In the genomic region with DNA sequence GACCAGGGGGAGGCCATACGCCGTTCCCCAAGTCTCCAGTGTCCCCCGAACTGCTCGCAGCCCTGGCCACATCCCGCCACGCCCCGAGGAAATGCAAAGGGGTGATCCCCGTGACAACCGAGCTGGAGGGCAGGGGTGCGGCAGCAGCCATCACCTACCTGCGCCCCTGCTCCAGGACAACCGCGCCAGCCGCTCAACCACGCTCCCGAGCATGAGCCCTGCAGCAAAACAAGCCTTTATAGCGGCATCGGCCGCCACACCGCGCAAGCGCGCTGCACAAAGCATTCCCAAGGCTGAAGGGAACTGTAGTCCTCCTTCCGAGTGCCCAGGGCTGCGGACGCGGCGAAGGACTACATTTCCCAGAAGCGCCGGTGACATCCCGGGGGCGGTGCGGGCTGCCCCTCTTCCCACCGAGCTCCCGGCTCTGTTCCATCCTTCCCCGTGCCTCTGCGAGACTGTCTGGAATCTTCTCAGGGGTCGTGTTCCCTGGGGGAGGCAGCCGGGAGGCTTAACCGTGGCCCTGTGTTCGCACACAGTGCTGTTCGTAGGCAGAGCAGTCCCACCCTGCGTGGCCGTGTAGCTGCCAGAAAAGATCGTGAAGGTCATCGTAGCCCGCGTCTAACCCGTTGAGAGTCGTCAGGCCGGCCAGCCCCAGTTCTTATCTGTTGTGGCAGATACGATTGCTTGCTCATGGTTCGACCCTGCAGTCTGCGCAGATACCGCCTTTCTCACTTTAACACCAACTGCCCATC, we compare ENCODE assay signal across 8 cellular contexts. TPM values are rescaled to one million over a fixed set of nuclear protein-coding genes. Genes with fewer than 3 reads are reported as not detected.
DNase-seq lines count a peak whose midpoint lies in the region; ATAC-seq and TF ChIP-seq lines count a peak whose summit lies in the region.

A gene (minus strand): TSS at position 213 of the 752 bp plus-strand sequence. CDS start 3,492 bp downstream, outside the sequence.

- no peaks in the 10 kb centered on the region for H3K9me3 ChIP-seq in ovary
- no peaks in the 10 kb centered on the region for H3K9me3 ChIP-seq in thyroid gland

- peaks cover 0 to 4% of the 10 kb centered on the region in 2 donors for H3K36me3 Mint-ChIP-seq in activated naive CD4-positive, alpha-beta T cell treated with anti-CD3 and anti-CD28 coated beads, Interleukin-2, amount 50 U/mL, for 72 hours

- H3K27ac ChIP-seq in ovary: peak within 1 kb of the TSS; percentile 11 to 73
- peak within 1 kb of the TSS; percentile 10 to 79 (median 63) for H3K27ac ChIP-seq in thyroid gland

- TF ChIP-seq EP300 in ovary (IDR thresholded peaks at IDR 0.05): no peak

- intact Hi-C loops in head of caudate nucleus (cut with DNase I) (loop anchor here (5.0 to 10.0 kb wide), 2 partner anchors 117 to 121 kb away; a partner anchor contains a TSS), ovary (cut with DNase I) (loop anchor here in 2 of 4 donors (5.0 kb wide), 2 partner anchors 121 to 224 kb away; no protein-coding TSS in a partner anchor), thyroid gland (cut with DNase I) (loop anchor here (2.0 to 10.0 kb wide), 2 partner anchors 121 to 137 kb away; a partner anchor contains a TSS)

- TF ChIP-seq POLR2A in ovary (IDR thresholded peaks at IDR 0.05) (no peak), thyroid gland (IDR thresholded peaks at IDR 0.05) (peak in 1 of 2 donors; percentile 52)

- WGBS in ovary, 3 donors: 0% methylated on average over 45 to 55 of the region's 55 CpGs
- WGBS in thyroid gland, 2 donors: 1% methylated on average over 32 to 47 of the region's 55 CpGs

- DNase-seq in NCI-H1048 (lab: John Stamatoyannopoulos, UW) (peak; percentile 87), SKM-1 (lab: John Stamatoyannopoulos, UW; ENCODE audit: unreplicated experiment) (peak; percentile 83), head of caudate nucleus (peak; percentile 91 to 99 (median 97)), ovary (peak; percentile 89 to 94 (median 91)), thyroid gland (peak; percentile 91)
- peak; percentile 77 to 79 for DNase-seq in activated naive CD4-positive, alpha-beta T cell treated with anti-CD3 and anti-CD28 coated beads, Interleukin-2, amount 50 U/mL, for 72 hours (ENCODE audit: low spot score in 2 of 2)

- ATAC-seq in HG02588 (IDR thresholded peaks at IDR 0.05; ENCODE audit: unreplicated experiment): peak; percentile 97
- ATAC-seq in activated naive CD4-positive, alpha-beta T cell treated with anti-CD3 and anti-CD28 coated beads, Interleukin-2, amount 50 U/mL, for 72 hours: peak; percentile 92 to 94

- peak within 1 kb of the TSS; percentile 74 for H3K4me3 ChIP-seq in GM08714 (ENCODE audit: low read length)
- peak within 1 kb of the TSS; percentile 100 for H3K4me3 ChIP-seq in ovary
- H3K4me3 ChIP-seq in thyroid gland (replicated peaks in 1 of 3): peak within 1 kb of the TSS; percentile 97

- H3K9me3 Mint-ChIP-seq in activated naive CD4-positive, alpha-beta T cell treated with anti-CD3 and anti-CD28 coated beads, Interleukin-2, amount 50 U/mL, for 72 hours: no peaks in the 10 kb centered on the region

- no peaks in the 10 kb centered on the region for H3K36me3 ChIP-seq in ovary
- no peaks in the 10 kb centered on the region for H3K36me3 ChIP-seq in thyroid gland

- H3K27ac Mint-ChIP-seq in activated naive CD4-positive, alpha-beta T cell treated with anti-CD3 and anti-CD28 coated beads, Interleukin-2, amount 50 U/mL, for 72 hours: peak within 1 kb of the TSS; percentile 85 to 97

- H3K4me1 ChIP-seq in ovary (ENCODE audit: insufficient read depth) (no peaks in the 10 kb centered on the region), thyroid gland (peaks cover 6% of the 10 kb centered on the region in 2 donors)

- H3K27me3 ChIP-seq in ovary (no peaks in the 10 kb centered on the region), thyroid gland (no peaks in the 10 kb centered on the region)

- TF ChIP-seq CTCF in ovary (IDR thresholded peaks at IDR 0.05) (peak in 2 of 3 donors; percentile 30 to 59), thyroid gland (IDR thresholded peaks at IDR 0.05) (peak in 4 of 6 experiments; percentile 38 to 59 (median 46))

RNA-seq across cellular contexts. Expression of the gene that starts here (rescaled TPM):
- total RNA-seq in activated naive CD4-positive, alpha-beta T cell treated with anti-CD3 and anti-CD28 coated beads, Interleukin-2, amount 50 U/mL, for 72 hours: 10 to 100 TPM in 1 of 2 donors, 1 to 10 TPM in 1; 9.1 to 22.4 TPM
- total RNA-seq in ovary: 10 to 100 TPM; 16.3 to 23.1 (median 19.8) TPM
- 10 to 100 TPM; 19.4 to 29.4 TPM for polyA plus RNA-seq in ovary
- total RNA-seq in thyroid gland: 10 to 100 TPM; 12.2 to 24.3 (median 18.2) TPM

Comparison
In these comparisons a context has a peak if more than half of its experiments do, and no peak if none do; other contexts are left out.
1. Peak in every context shown above with its lines: DNase-seq, ATAC-seq, H3K4me3 ChIP-seq and H3K27ac ChIP-seq.